Comparison of ENCODE assay signal across 8 cellular contexts in the genomic region with DNA sequence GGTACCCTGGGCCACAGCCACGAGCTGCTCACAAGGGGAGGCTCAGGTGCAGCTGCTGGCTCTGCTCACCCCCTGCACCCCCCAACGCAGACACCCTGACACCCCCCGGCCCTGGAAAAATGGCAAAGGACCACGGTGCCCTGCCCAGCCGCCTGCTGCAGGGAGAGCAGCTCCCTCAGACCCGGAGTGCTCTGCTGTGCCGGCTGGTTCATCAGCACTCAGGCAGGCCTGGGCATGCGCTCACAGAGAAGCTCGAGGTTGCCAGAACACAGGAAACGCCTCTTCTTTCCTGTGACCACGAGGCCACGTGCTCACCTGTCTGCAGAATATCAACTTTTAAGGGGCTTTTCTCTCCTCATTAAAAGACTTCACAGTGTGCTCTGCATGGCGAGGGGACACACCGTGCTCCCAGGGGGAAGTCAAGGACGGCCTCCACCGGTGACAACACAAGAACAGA. TPM values are rescaled to one million over a fixed set of nuclear protein-coding genes. Genes with fewer than 3 reads are reported as not detected.
DNase-seq lines count a peak whose midpoint lies in the region; ATAC-seq, FAIRE-seq and TF ChIP-seq lines count a peak whose summit lies in the region.

No MANE protein-coding gene starts in this region.

- no peak for TF ChIP-seq CTCF in HEK293 (tag by site-specific recombination; IDR thresholded peaks at IDR 0.05)
- no peak for TF ChIP-seq CTCF in K562 (IDR thresholded peaks at IDR 0.05 in 2 of 3, conservative IDR thresholded peaks at IDR 0.05 in 1 of 3; ENCODE audit: insufficient read depth in 2 of 3, low read depth in 1 of 3, low read length in 3 of 3)
- TF ChIP-seq CTCF in ovary (IDR thresholded peaks at IDR 0.05): no peak

- no peaks in the 10 kb centered on the region for H3K9me1 ChIP-seq in K562 (ENCODE audit: control insufficient read depth, insufficient read depth, low read length)

- H3K27me3 ChIP-seq in K562 (ENCODE audit: control insufficient read depth in 2 of 2, insufficient read depth in 2 of 2, low read length in 2 of 2) (no peaks in the 10 kb centered on the region), ovary (no peaks in the 10 kb centered on the region)

- peaks cover 0 to 38% of the 10 kb centered on the region in 2 experiments; a peak in 2 of 3 replicates for H3K36me3 ChIP-seq in HEK293 (ENCODE audit: control insufficient read depth in 2 of 2, insufficient read depth in 1 of 2, low read length in 2 of 2)
- peaks cover 40% of the 10 kb centered on the region; the same call in 2 of the 3 replicates for H3K36me3 ChIP-seq in K562 (ENCODE audit: control insufficient read depth, insufficient read depth, low read length)
- no peaks in the 10 kb centered on the region for H3K36me3 ChIP-seq in ovary

- H3K27ac ChIP-seq in HEK293 (ENCODE audit: extremely low read depth, low read depth, low read length) (peak overlapping the region; percentile 72), K562 (ENCODE audit: extremely low read depth, low read depth, low read length) (no peak overlapping the region), ovary (no peak overlapping the region), substantia nigra (ENCODE audit: low read depth, low read length, poor library complexity, severe bottlenecking) (no peak overlapping the region)

- TF ChIP-seq POLR2A in K562 (conservative IDR thresholded peaks at IDR 0.05) (no peak), ovary (IDR thresholded peaks at IDR 0.05) (no peak)

- WGBS in K562 (ENCODE audit: insufficient coverage, low coverage, missing lambda C conversion rate): 86% methylated on average over 16 of the region's 16 CpGs
- WGBS in ovary, 3 donors: 76 to 81% (median 80%) methylated on average over 16 of the region's 16 CpGs

- BruUV-seq in K562 (replicated peaks; lab: Mats Ljungman, UMichigan): no TSS peak

- in situ Hi-C loops in K562 (cut with MboI): no loop called here

- H3K9me3 ChIP-seq in HEK293 (ENCODE audit: control insufficient read depth, insufficient read depth, low read depth, low read length) (no peaks in the 10 kb centered on the region), K562 (replicated peaks; ENCODE audit: control insufficient read depth, insufficient read depth, low read depth, low read length) (no peaks in the 10 kb centered on the region), ovary (no peaks in the 10 kb centered on the region)

- H3K4me3 ChIP-seq in HEK293 (ENCODE audit: low read depth, low read length) (no peak overlapping the region), K562 (no peak overlapping the region), ovary (no peak overlapping the region)

- POLR2A ChIA-PET in HEK293 (lab: Yijun Ruan, JAX): interaction anchor here (1.0 to 1.9 kb wide), 3 partner anchors 10 to 14 kb away, joined by 5 to 6 read pairs (median 6); no protein-coding TSS in a partner anchor
- POLR2A ChIA-PET in K562 (lab: Yijun Ruan, JAX): interaction anchor here (1.0 kb wide), 1 partner anchor 19 kb away, joined by 4 read pairs; a partner anchor contains a TSS

- H3K4me1 ChIP-seq in HEK293 (ENCODE audit: control insufficient read depth, insufficient read depth, low read length) (no peaks in the 10 kb centered on the region; the same call in 1 of the 2 replicates), K562 (replicated peaks in 1 of 2; ENCODE audit: control insufficient read depth in 2 of 2, insufficient read depth in 2 of 2, low read length in 2 of 2) (peaks cover 0 to 51% of the 10 kb centered on the region in 2 experiments; a peak in 3 of 5 replicates), ovary (ENCODE audit: insufficient read depth) (no peaks in the 10 kb centered on the region)

- H3K9ac ChIP-seq in K562 (ENCODE audit: insufficient read depth in 1 of 2, low read depth in 2 of 2, low read length in 2 of 2): peak overlapping the region in 1 of 2 experiments; percentile 81; a peak in 2 of 4 replicates

- no peak for FAIRE-seq in K562 (lab: Jason Lieb, UNC)

- no peaks in the 10 kb centered on the region for H4K20me1 ChIP-seq in K562 (replicated peaks; ENCODE audit: control insufficient read depth, insufficient read depth, low read length)

- no peak overlapping the region for H2AFZ ChIP-seq in K562 (ENCODE audit: low read depth, low read length)

- intact Hi-C loops in K562 (cut with micrococcal nuclease): loop anchor here (5.0 kb wide), 1 partner anchor 129 kb away; no protein-coding TSS in a partner anchor
- intact Hi-C loops in Right ventricle myocardium superior (cut with DNase I): no loop called here
- intact Hi-C loops in ovary (cut with DNase I): no loop called here

- TF ChIP-seq EP300 in K562 (IDR thresholded peaks at IDR 0.05; ENCODE audit: low read length): no peak
- no peak for TF ChIP-seq EP300 in ovary (IDR thresholded peaks at IDR 0.05)

- peak in 4 of 5 experiments; percentile 37 to 87 (median 56) for DNase-seq in T-helper 2 cell
- DNase-seq in K562 (ENCODE audit: extremely low read depth in 1 of 4, low spot score in 3 of 4): no peak
- DNase-seq in stimulated activated CD8-positive, alpha-beta memory T cell treated with anti-CD3 and anti-CD28 coated beads, Interleukin-15, amount 100 ng/mL, for 48 hours (ENCODE audit: low read depth in 2 of 2): peak; percentile 51 to 66
- DNase-seq in Right ventricle myocardium superior: no peak
- DNase-seq in ovary: no peak
- no peak for DNase-seq in substantia nigra (lab: John Stamatoyannopoulos, UW)

- H3K4me2 ChIP-seq in K562 (ENCODE audit: insufficient read depth, low read length): no peak overlapping the region

- TF ChIP-seq RAD21 in K562 (CRISPR knock-in tag; conservative IDR thresholded peaks at IDR 0.05 in 1 of 2, IDR thresholded peaks at IDR 0.05 in 1 of 2): no peak

- peak; percentile 17 for ATAC-seq in K562
- ATAC-seq in GM18858 (IDR thresholded peaks at IDR 0.05; ENCODE audit: unreplicated experiment): no peak
- ATAC-seq in Right ventricle myocardium superior (ENCODE audit: poor library complexity): no peak

- no peaks in the 10 kb centered on the region for H3K79me2 ChIP-seq in K562 (ENCODE audit: control insufficient read depth, insufficient read depth, low read length)

- CTCF ChIA-PET in HEK293 (lab: Yijun Ruan, JAX) (interaction anchor here (0.6 to 3.0 kb wide), 8 partner anchors 13 to 237 kb away, joined by 3 to 22 read pairs (median 4); a partner anchor contains a TSS), K562 (lab: Yijun Ruan, JAX; ENCODE audit: low intra/inter-chr PET ratio) (interaction anchor here (1.5 kb wide), 1 partner anchor 129 kb away, joined by 12 read pairs; no protein-coding TSS in a partner anchor)

RNA-seq across cellular contexts. Expression of a gene that starts 4.3 kb away (rescaled TPM):
- 2.5 and 12.6 TPM in 2 replicates for total RNA-seq in K562 (2011; cell fraction: chromatin; rRNA removed; ENCODE audit: low replicate concordance)
- total RNA-seq in K562 (2011; cell fraction: nucleolus; rRNA removed): 9.5 and 10.8 TPM in 2 replicates
- 4.3 and 7.0 TPM in 2 replicates for total RNA-seq in K562 (2011; cell fraction: nucleoplasm; rRNA removed)
- total RNA-seq in K562 (2014; rRNA removed) (1.3 and 1.6 TPM in 2 replicates), K562 (2014; rRNA removed; fragmentation: Illumina TruSeq; extraction: Trizol) (not detected in 2 replicates), K562 (2015; rRNA removed; fragmentation: Illumina TruSeq; extraction: Trizol) (0.58 and 0.75 TPM in 2 replicates), K562 (2021) (2.2 and 3.7 TPM in 2 replicates), Right ventricle myocardium superior (0.51 TPM), ovary (1 to 10 TPM in 5 of 7 donors, under 1 TPM in 2; 0.92 to 4.8 (median 1.5) TPM)
- polyA plus RNA-seq in K562 (2011; rRNA removed) (0.43 and 1.1 TPM in 2 replicates), K562 (2014; fragmentation: Illumina TruSeq; extraction: Trizol) (1.1 TPM in 1 of 2 replicates, not detected in the other), K562 (2014; fragmentation: Nextera tagmentation; extraction: Ambion mirVana) (under 1 TPM in 1 of 2 experiments, not detected in 1; 0.11 TPM), K562 (2014; rRNA removed) (1.3 and 4.3 TPM in 2 replicates), ovary (1 to 10 TPM in 1 of 2 donors, not detected in 1; 1.2 TPM)
- 0.50 and 1.2 TPM in 2 replicates for polyA plus RNA-seq in K562 (2011; cell fraction: cytosol; rRNA removed)
- 18.7 and 21.7 TPM in 2 replicates for polyA plus RNA-seq in K562 (2011; cell fraction: nucleus; rRNA removed)
- 1.6 and 4.8 TPM in 2 replicates for polyA plus RNA-seq in K562 (2012)
- not detected in 2 replicates for polyA minus RNA-seq in K562 (2011; rRNA and poly(A)+ RNA removed)
- not detected in 2 replicates for polyA minus RNA-seq in K562 (2011; cell fraction: cytosol; rRNA and poly(A)+ RNA removed)
- 1.1 and 1.8 TPM in 2 replicates for polyA minus RNA-seq in K562 (2011; cell fraction: nucleus; rRNA and poly(A)+ RNA removed)

RNA-seq across cellular contexts. Expression of a gene that starts 18.8 kb away (rescaled TPM):
- total RNA-seq in K562 (2011; cell fraction: chromatin; rRNA removed; ENCODE audit: low replicate concordance): 17.5 and 35.5 TPM in 2 replicates
- 36.8 and 43.7 TPM in 2 replicates for total RNA-seq in K562 (2011; cell fraction: nucleolus; rRNA removed)
- 21.1 and 24.3 TPM in 2 replicates for total RNA-seq in K562 (2011; cell fraction: nucleoplasm; rRNA removed)
- total RNA-seq in K562 (2014; rRNA removed) (29.8 and 33.0 TPM in 2 replicates), K562 (2014; rRNA removed; fragmentation: Illumina TruSeq; extraction: Trizol) (6.8 and 9.0 TPM in 2 replicates), K562 (2015; rRNA removed; fragmentation: Illumina TruSeq; extraction: Trizol) (12.8 and 13.9 TPM in 2 replicates), K562 (2021) (27.9 and 28.1 TPM in 2 replicates), Right ventricle myocardium superior (8.6 TPM), ovary (10 to 100 TPM; 13.0 to 21.9 (median 18.0) TPM)
- polyA plus RNA-seq in K562 (2011; rRNA removed) (5.6 and 7.8 TPM in 2 replicates), K562 (2014; fragmentation: Illumina TruSeq; extraction: Trizol) (8.4 and 9.9 TPM in 2 replicates), K562 (2014; fragmentation: Nextera tagmentation; extraction: Ambion mirVana) (1 to 10 TPM in 1 of 2 experiments, under 1 TPM in 1; 0.68 to 1.0 TPM), K562 (2014; rRNA removed) (15.8 and 17.2 TPM in 2 replicates), ovary (1 to 10 TPM; 7.0 to 9.4 TPM)
- 10.2 and 34.2 TPM in 2 replicates for polyA plus RNA-seq in K562 (2011; cell fraction: cytosol; rRNA removed)
- 7.7 and 12.7 TPM in 2 replicates for polyA plus RNA-seq in K562 (2011; cell fraction: nucleus; rRNA removed)
- polyA plus RNA-seq in K562 (2012): 13.9 and 16.7 TPM in 2 replicates
- 6.9 and 10.1 TPM in 2 replicates for polyA minus RNA-seq in K562 (2011; rRNA and poly(A)+ RNA removed)
- 9.6 and 12.9 TPM in 2 replicates for polyA minus RNA-seq in K562 (2011; cell fraction: cytosol; rRNA and poly(A)+ RNA removed)
- polyA minus RNA-seq in K562 (2011; cell fraction: nucleus; rRNA and poly(A)+ RNA removed): 23.0 and 24.2 TPM in 2 replicates

RNA-seq across cellular contexts. Expression of a gene that starts 19.1 kb away (rescaled TPM):
- total RNA-seq in K562 (2011; cell fraction: chromatin; rRNA removed; ENCODE audit: low replicate concordance): 114 and 239 TPM in 2 replicates
- total RNA-seq in K562 (2011; cell fraction: nucleolus; rRNA removed): 360 and 385 TPM in 2 replicates
- total RNA-seq in K562 (2011; cell fraction: nucleoplasm; rRNA removed): 146 and 213 TPM in 2 replicates
- total RNA-seq in K562 (2014; rRNA removed): 82.6 and 118 TPM in 2 replicates
- 18.1 and 30.3 TPM in 2 replicates for total RNA-seq in K562 (2014; rRNA removed; fragmentation: Illumina TruSeq; extraction: Trizol)
- total RNA-seq in K562 (2015; rRNA removed; fragmentation: Illumina TruSeq; extraction: Trizol): 62.2 and 65.2 TPM in 2 replicates
- total RNA-seq in K562 (2021): 152 and 160 TPM in 2 replicates
- 43.8 and 77.2 TPM in 2 replicates for polyA plus RNA-seq in K562 (2011; rRNA removed)
- 44.3 and 73.9 TPM in 2 replicates for polyA plus RNA-seq in K562 (2011; cell fraction: cytosol; rRNA removed)
- 122 and 161 TPM in 2 replicates for polyA plus RNA-seq in K562 (2011; cell fraction: nucleus; rRNA removed)
- polyA plus RNA-seq in K562 (2012): 112 and 208 TPM in 2 replicates
- polyA plus RNA-seq in K562 (2014; fragmentation: Illumina TruSeq; extraction: Trizol): 66.0 and 88.1 TPM in 2 replicates
- polyA plus RNA-seq in K562 (2014; fragmentation: Nextera tagmentation; extraction: Ambion mirVana): 1 to 10 TPM in 1 of 2 experiments, under 1 TPM in 1; 0.35 to 4.9 TPM
- polyA plus RNA-seq in K562 (2014; rRNA removed): 93.4 and 101 TPM in 2 replicates
- 59.1 and 63.4 TPM in 2 replicates for polyA minus RNA-seq in K562 (2011; rRNA and poly(A)+ RNA removed)
- polyA minus RNA-seq in K562 (2011; cell fraction: cytosol; rRNA and poly(A)+ RNA removed): 37.0 and 61.3 TPM in 2 replicates
- 48.9 and 83.4 TPM in 2 replicates for polyA minus RNA-seq in K562 (2011; cell fraction: nucleus; rRNA and poly(A)+ RNA removed)
- total RNA-seq in Right ventricle myocardium superior: 110 TPM
- total RNA-seq in ovary: 100 to 1,000 TPM in 4 of 7 donors, 10 to 100 TPM in 3; 57.1 to 145 (median 116) TPM
- 100 to 1,000 TPM in 1 of 2 donors, 10 to 100 TPM in 1; 32.5 to 128 TPM for polyA plus RNA-seq in ovary

RNA-seq across cellular contexts. Expression of a gene that starts 22.8 kb away (rescaled TPM):
- total RNA-seq in K562 (2011; cell fraction: chromatin; rRNA removed; ENCODE audit: low replicate concordance): 155 and 222 TPM in 2 replicates
- 116 and 127 TPM in 2 replicates for total RNA-seq in K562 (2011; cell fraction: nucleolus; rRNA removed)
- total RNA-seq in K562 (2011; cell fraction: nucleoplasm; rRNA removed): 111 and 123 TPM in 2 replicates
- total RNA-seq in K562 (2014; rRNA removed) (110 and 124 TPM in 2 replicates), K562 (2014; rRNA removed; fragmentation: Illumina TruSeq; extraction: Trizol) (47.1 and 51.5 TPM in 2 replicates), K562 (2015; rRNA removed; fragmentation: Illumina TruSeq; extraction: Trizol) (73.0 and 75.5 TPM in 2 replicates), K562 (2021) (109 and 112 TPM in 2 replicates), Right ventricle myocardium superior (34.7 TPM), ovary (10 to 100 TPM; 35.8 to 55.6 (median 49.3) TPM)
- polyA plus RNA-seq in K562 (2011; rRNA removed) (36.4 and 45.5 TPM in 2 replicates), K562 (2014; fragmentation: Illumina TruSeq; extraction: Trizol) (81.5 and 83.2 TPM in 2 replicates), K562 (2014; fragmentation: Nextera tagmentation; extraction: Ambion mirVana) (1 to 10 TPM in 1 of 2 experiments, under 1 TPM in 1; 0.93 to 2.3 TPM), K562 (2014; rRNA removed) (107 and 108 TPM in 2 replicates), ovary (10 to 100 TPM; 36.0 to 40.4 TPM)
- polyA plus RNA-seq in K562 (2011; cell fraction: cytosol; rRNA removed): 45.1 and 76.3 TPM in 2 replicates
- polyA plus RNA-seq in K562 (2011; cell fraction: nucleus; rRNA removed): 61.5 and 87.2 TPM in 2 replicates
- 72.3 and 75.8 TPM in 2 replicates for polyA plus RNA-seq in K562 (2012)
- 12.5 and 14.9 TPM in 2 replicates for polyA minus RNA-seq in K562 (2011; rRNA and poly(A)+ RNA removed)
- 35.1 and 36.5 TPM in 2 replicates for polyA minus RNA-seq in K562 (2011; cell fraction: cytosol; rRNA and poly(A)+ RNA removed)
- polyA minus RNA-seq in K562 (2011; cell fraction: nucleus; rRNA and poly(A)+ RNA removed): 33.1 and 42.7 TPM in 2 replicates

RNA-seq across cellular contexts. Expression of a gene that starts 29.4 kb away (rescaled TPM):
- 1.6 and 4.3 TPM in 2 replicates for total RNA-seq in K562 (2011; cell fraction: chromatin; rRNA removed; ENCODE audit: low replicate concordance)
- total RNA-seq in K562 (2011; cell fraction: nucleolus; rRNA removed): 3.0 and 3.7 TPM in 2 replicates
- total RNA-seq in K562 (2011; cell fraction: nucleoplasm; rRNA removed): 1.4 and 2.1 TPM in 2 replicates
- total RNA-seq in K562 (2014; rRNA removed): 0.53 and 0.64 TPM in 2 replicates
- total RNA-seq in K562 (2014; rRNA removed; fragmentation: Illumina TruSeq; extraction: Trizol): 0.06 TPM in 1 of 2 replicates, not detected in the other
- total RNA-seq in K562 (2015; rRNA removed; fragmentation: Illumina TruSeq; extraction: Trizol): 0.29 and 0.38 TPM in 2 replicates
- 0.73 and 0.87 TPM in 2 replicates for total RNA-seq in K562 (2021)
- 0.38 and 0.92 TPM in 2 replicates for polyA plus RNA-seq in K562 (2011; rRNA removed)
- polyA plus RNA-seq in K562 (2011; cell fraction: cytosol; rRNA removed): 0.71 and 1.8 TPM in 2 replicates
- polyA plus RNA-seq in K562 (2011; cell fraction: nucleus; rRNA removed): 8.1 and 14.5 TPM in 2 replicates
- polyA plus RNA-seq in K562 (2012): 0.79 and 1.9 TPM in 2 replicates
- 0.04 and 0.26 TPM in 2 replicates for polyA plus RNA-seq in K562 (2014; fragmentation: Illumina TruSeq; extraction: Trizol)
- under 1 TPM in 1 of 2 experiments, not detected in 1; 0.01 TPM for polyA plus RNA-seq in K562 (2014; fragmentation: Nextera tagmentation; extraction: Ambion mirVana)
- polyA plus RNA-seq in K562 (2014; rRNA removed): 1.1 TPM in 2 replicates
- polyA minus RNA-seq in K562 (2011; rRNA and poly(A)+ RNA removed): 0.09 and 0.11 TPM in 2 replicates
- polyA minus RNA-seq in K562 (2011; cell fraction: cytosol; rRNA and poly(A)+ RNA removed): not detected in 2 replicates
- 0.94 and 1.3 TPM in 2 replicates for polyA minus RNA-seq in K562 (2011; cell fraction: nucleus; rRNA and poly(A)+ RNA removed)
- total RNA-seq in Right ventricle myocardium superior: 2.6 TPM
- total RNA-seq in ovary: 10 to 100 TPM in 1 of 7 donors, 1 to 10 TPM in 6; 6.3 to 10.2 (median 9.1) TPM
- 1 to 10 TPM in 1 of 2 donors, under 1 TPM in 1; 0.27 to 7.9 TPM for polyA plus RNA-seq in ovary

Comparison
In these comparisons a context has a peak if more than half of its experiments do, and no peak if none do; other contexts are left out.
1. DNase-seq: peak in T-helper 2 cell (4 of 5) and stimulated activated CD8-positive, alpha-beta memory T cell treated with anti-CD3 and anti-CD28 coated beads, Interleukin-15, amount 100 ng/mL, for 48 hours (2 of 2); none in K562 (0 of 4), Right ventricle myocardium superior (single experiment), ovary (0 of 5) and substantia nigra (0 of 49).